1 cellular context compared by ENCODE assay signal in the genomic region with DNA sequence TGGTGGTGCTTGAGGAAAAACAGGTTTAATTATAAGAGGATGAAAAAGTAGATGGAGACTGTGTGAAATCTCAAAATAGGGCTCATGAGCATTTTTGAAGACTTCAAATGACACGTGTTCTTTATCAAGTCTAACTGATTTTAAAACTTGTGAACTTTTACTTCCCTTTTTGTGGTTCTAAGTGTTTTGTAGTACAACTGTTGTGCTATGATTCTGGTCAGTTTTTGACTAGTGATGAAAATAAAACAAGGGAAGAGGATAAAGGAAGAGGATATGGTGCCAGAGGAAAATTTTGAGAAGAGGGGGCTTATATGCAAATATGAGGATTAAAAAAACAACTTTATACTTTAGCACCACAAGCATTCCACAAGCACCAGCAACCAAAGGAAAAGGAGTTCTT.
TF ChIP-seq lines count a peak whose summit lies in the region.

No MANE protein-coding gene starts in this region.

TF ChIP-seq in GM12878, 131 proteins besides CTCF, POLR2A, EP300 and RAD21 (continued from another document):
- peak; percentile 65 to 71 for TF ChIP-seq IKZF2 (IDR thresholded peaks at IDR 0.05)
TF ChIP-seq in GM12878: peak in this region for 7.
